8 cellular contexts compared by ENCODE assay signal in genomic region chr9:93468763-93469456, GRCh38. TPM values are rescaled to one million over a fixed set of nuclear protein-coding genes. Genes with fewer than 3 reads are reported as not detected.
A peak's percentile ranks its signal among the peaks of the same experiment; 100 is the strongest.
DNase-seq lines count a peak whose midpoint lies in the region; ATAC-seq and TF ChIP-seq lines count a peak whose summit lies in the region.

No MANE protein-coding gene starts in this region.

- H2AFZ ChIP-seq in DND-41 (ENCODE audit: low read depth, low read length), result no peak overlapping the region

- peak overlapping the region; percentile 24; the same call in 1 of the 2 replicates for H3K4me2 ChIP-seq in DND-41 (ENCODE audit: insufficient read depth, low read length)

- TF ChIP-seq CTCF in DND-41 (IDR thresholded peaks at IDR 0.05; ENCODE audit: borderline replicate concordance, extremely low read depth, low read length, poor library complexity, severe bottlenecking) (no peak), gastroesophageal sphincter (IDR thresholded peaks at IDR 0.05) (no peak), prostate gland (IDR thresholded peaks at IDR 0.05) (no peak)

- H3K27me3 ChIP-seq in DND-41 (ENCODE audit: insufficient read depth, low read length, poor library complexity), result no peaks in the 10 kb centered on the region
- no peaks in the 10 kb centered on the region for H3K27me3 ChIP-seq in gastroesophageal sphincter
- H3K27me3 ChIP-seq in prostate gland (replicated peaks; ENCODE audit: insufficient read depth), result no peaks in the 10 kb centered on the region

- H3K27ac ChIP-seq in DND-41 (ENCODE audit: low read length), result peak overlapping the region; percentile 60
- H3K27ac ChIP-seq in gastroesophageal sphincter, result peak overlapping the region in 3 of 4 donors; percentile 35 to 59 (median 37)
- H3K27ac ChIP-seq in prostate gland, result peak overlapping the region; percentile 51 to 62

- H3K36me3 ChIP-seq in DND-41 (ENCODE audit: insufficient read depth, low read length) (peaks cover 30% of the 10 kb centered on the region), gastroesophageal sphincter (peaks cover 0 to 5% of the 10 kb centered on the region in 2 donors), prostate gland (no peaks in the 10 kb centered on the region)

- H3K9me3 ChIP-seq in DND-41 (ENCODE audit: insufficient read depth, low read length, severe bottlenecking) (no peaks in the 10 kb centered on the region), T-helper 17 cell (ENCODE audit: control insufficient read depth, low read length, poor library complexity, severe bottlenecking) (no peaks in the 10 kb centered on the region), gastroesophageal sphincter (no peaks in the 10 kb centered on the region), prostate gland (no peaks in the 10 kb centered on the region)

- no peak for TF ChIP-seq EP300 in gastroesophageal sphincter (IDR thresholded peaks at IDR 0.05)

- DNase-seq in DND-41, result no peak
- DNase-seq in T-helper 17 cell, result no peak
- DNase-seq in prostate gland (ENCODE audit: low spot score), result no peak
- DNase-seq in germinal center (ENCODE audit: low spot score), result no peak

- H3K4me3 Mint-ChIP-seq in T-helper 17 cell, result peak overlapping the region; percentile 63

- peak overlapping the region; percentile 72 for H3K27ac Mint-ChIP-seq in T-helper 17 cell

- H4K20me1 ChIP-seq in DND-41 (ENCODE audit: insufficient read depth, low read length), result peaks cover 25% of the 10 kb centered on the region; the same call in 1 of the 2 replicates

- H3K4me1 ChIP-seq in DND-41 (ENCODE audit: insufficient read depth, low read length) (peaks cover 43% of the 10 kb centered on the region), gastroesophageal sphincter (peaks cover 18 to 68% (median 21%) of the 10 kb centered on the region in 3 donors), prostate gland (replicated peaks) (no peaks in the 10 kb centered on the region)

- H3K27me3 Mint-ChIP-seq in T-helper 17 cell, result no peaks in the 10 kb centered on the region

- intact Hi-C loops in prostate gland (cut with DNase I), result no loop called here

- H3K79me2 ChIP-seq in DND-41 (ENCODE audit: insufficient read depth, low read length), result peaks cover 98% of the 10 kb centered on the region

- no peak overlapping the region for H3K4me3 ChIP-seq in DND-41 (ENCODE audit: low read depth in 1 of 2, low read length in 2 of 2)
- H3K4me3 ChIP-seq in gastroesophageal sphincter, result peak overlapping the region in 1 of 2 donors; percentile 1
- H3K4me3 ChIP-seq in prostate gland, result no peak overlapping the region

- H3K36me3 Mint-ChIP-seq in T-helper 17 cell (ENCODE audit: low read depth), result no peaks in the 10 kb centered on the region

- no peak for TF ChIP-seq POLR2A in gastroesophageal sphincter (IDR thresholded peaks at IDR 0.05)
- no peak for TF ChIP-seq POLR2A in prostate gland (IDR thresholded peaks at IDR 0.05)

- ATAC-seq in DND-41 (ENCODE audit: insufficient read depth, low read depth) (no peak), T-helper 17 cell (no peak), gastroesophageal sphincter (peak; percentile 46), GM18868 (IDR thresholded peaks at IDR 0.05; ENCODE audit: unreplicated experiment) (no peak), GM18498 (IDR thresholded peaks at IDR 0.05; ENCODE audit: unreplicated experiment) (no peak), HG03565 (IDR thresholded peaks at IDR 0.05; ENCODE audit: unreplicated experiment) (no peak)

- H3K4me1 Mint-ChIP-seq in T-helper 17 cell, result peaks cover 55% of the 10 kb centered on the region

- WGBS in gastroesophageal sphincter (ENCODE audit: low coverage in 1 of 2), 2 donors, result 24 to 30% methylated on average over 4 to 5 of the region's 5 CpGs
- WGBS in prostate gland, result 20% methylated on average over 5 of the region's 5 CpGs

- H3K9ac ChIP-seq in DND-41 (ENCODE audit: low read depth, low read length), result 0 out of 2 replicates have a peak overlapping the region, but pooled peaks have one; percentile 25

RNA-seq across cellular contexts. Expression of gene FAM120AOS, which starts 15.5 kb away (rescaled TPM):
- 10 to 100 TPM; 34.8 to 38.8 TPM for total RNA-seq in T-helper 17 cell
- total RNA-seq in gastroesophageal sphincter, result 10 to 100 TPM; 51.7 to 80.3 (median 58.4) TPM
- 10 to 100 TPM; 60.7 to 83.8 TPM for total RNA-seq in prostate gland

RNA-seq across cellular contexts. Expression of gene FAM120A, which starts 17.4 kb away (rescaled TPM):
- 10 to 100 TPM; 76.9 to 83.6 TPM for total RNA-seq in T-helper 17 cell
- total RNA-seq in gastroesophageal sphincter, result 100 to 1,000 TPM in 1 of 4 donors, 10 to 100 TPM in 3; 68.6 to 116 (median 75.7) TPM
- total RNA-seq in prostate gland, result 10 to 100 TPM; 86.3 to 90.6 TPM
